8 cellular contexts compared by ENCODE assay signal in genomic region chr22:36239401-36240171, GRCh38. TPM values are rescaled to one million over a fixed set of nuclear protein-coding genes. Genes with fewer than 3 reads are reported as not detected.
A peak's percentile ranks its signal among the peaks of the same experiment; 100 is the strongest.
DNase-seq lines count a peak whose midpoint lies in the region; ATAC-seq and TF ChIP-seq lines count a peak whose summit lies in the region.

TSS of gene APOL2 (minus strand) at chr22:36239527. CDS start at chr22:36233162, 6,365 bp downstream.

- DNase-seq in BE2C (peak; percentile 93), NCI-H524 (lab: John Stamatoyannopoulos, UW) (peak; percentile 64 to 87), left lobe of liver (ENCODE audit: low spot score) (peak; percentile 88)
- peak; percentile 79 for DNase-seq in activated CD4-positive, alpha-beta T cell treated with anti-CD3 and anti-CD28 coated beads, Interleukin-2, amount 50 U/mL, for 1 hour
- DNase-seq in stimulated activated CD4-positive, alpha-beta T cell treated with anti-CD3 and anti-CD28 coated beads, Interleukin-2, amount 100 ng/mL, for 4 hours (ENCODE audit: low read depth): peak; percentile 82

- peak within 1 kb of the TSS; percentile 94 for H3K27ac Mint-ChIP-seq in dendritic cell treated with granulocyte-macrophage colony-stimulating factor and Interleukin-4, amounts not matched to agents 40 ng/mL and 50 ng/mL, for 4 days

- H3K4me1 Mint-ChIP-seq in dendritic cell treated with granulocyte-macrophage colony-stimulating factor and Interleukin-4, amounts not matched to agents 40 ng/mL and 50 ng/mL, for 4 days (ENCODE audit: low read depth): peaks cover 62% of the 10 kb centered on the region

- H3K9me3 Mint-ChIP-seq in dendritic cell treated with granulocyte-macrophage colony-stimulating factor and Interleukin-4, amounts not matched to agents 40 ng/mL and 50 ng/mL, for 4 days: no peaks in the 10 kb centered on the region

- TF ChIP-seq POLR2A in GM19099 (IDR thresholded peaks at IDR 0.05; ENCODE audit: extremely low read depth, insufficient read length, low read depth): peak; percentile 73

- H3K9me3 ChIP-seq in BE2C: no peaks in the 10 kb centered on the region

- peak; percentile 76 for TF ChIP-seq CTCF in BE2C (IDR thresholded peaks at IDR 0.05; ENCODE audit: low read depth, low read length)

- intact Hi-C loops in dendritic cell treated with granulocyte-macrophage colony-stimulating factor and Interleukin-4, amounts not matched to agents 40 ng/mL and 50 ng/mL, for 4 days (cut with micrococcal nuclease): loop anchor here (5.0 kb wide), 1 partner anchor 42 kb away; no protein-coding TSS in a partner anchor

- H3K27me3 ChIP-seq in BE2C: no peaks in the 10 kb centered on the region

- H3K4me1 ChIP-seq in BE2C: peaks cover 4% of the 10 kb centered on the region; the same call in 1 of the 2 replicates

- peaks cover 1% of the 10 kb centered on the region for H3K27me3 Mint-ChIP-seq in dendritic cell treated with granulocyte-macrophage colony-stimulating factor and Interleukin-4, amounts not matched to agents 40 ng/mL and 50 ng/mL, for 4 days

- H3K36me3 ChIP-seq in BE2C: no peaks in the 10 kb centered on the region

- ATAC-seq in HG03432 (IDR thresholded peaks at IDR 0.05; ENCODE audit: unreplicated experiment) (peak; percentile 93), left lobe of liver (peak; percentile 92)

- peaks cover 48% of the 10 kb centered on the region for H3K36me3 Mint-ChIP-seq in dendritic cell treated with granulocyte-macrophage colony-stimulating factor and Interleukin-4, amounts not matched to agents 40 ng/mL and 50 ng/mL, for 4 days (ENCODE audit: low read depth)

- H3K4me3 ChIP-seq in BE2C (ENCODE audit: low read depth, low read length): peak within 1 kb of the TSS; percentile 88

- peak within 1 kb of the TSS; percentile 98 for H3K4me3 Mint-ChIP-seq in dendritic cell treated with granulocyte-macrophage colony-stimulating factor and Interleukin-4, amounts not matched to agents 40 ng/mL and 50 ng/mL, for 4 days

RNA-seq across cellular contexts. Expression of gene APOL2, which starts in this region (rescaled TPM):
- polyA plus RNA-seq in BE2C (2012; ENCODE audit: insufficient read depth, insufficient read length, low read depth): 11.5 TPM
- 44.4 TPM for total RNA-seq in left lobe of liver

Comparison
In these comparisons a context has a peak if more than half of its experiments do, and no peak if none do; other contexts are left out.
1. Peak in every context shown above with its lines: DNase-seq, ATAC-seq and H3K4me3 ChIP-seq.